Comparison of ENCODE assay signal across 17 cellular contexts in the genomic region with DNA sequence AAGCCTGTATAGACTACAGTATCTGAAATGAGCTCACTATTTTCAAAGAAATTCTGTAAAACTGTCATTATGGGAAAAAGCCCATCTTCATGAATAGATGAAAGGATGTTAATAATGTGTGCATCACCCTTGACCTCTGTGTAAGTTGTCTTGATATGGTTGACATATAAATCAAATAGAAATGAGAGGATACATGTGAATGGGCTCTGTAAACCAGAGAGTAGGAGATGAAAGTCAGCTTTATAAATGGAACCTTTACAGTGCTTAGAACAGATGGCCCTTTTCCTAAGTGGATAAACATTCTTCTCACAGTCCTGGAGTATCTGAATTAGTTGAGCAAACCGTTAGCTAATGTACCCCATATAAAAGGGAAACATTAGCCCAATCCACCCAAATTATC. TPM values are rescaled to one million over a fixed set of nuclear protein-coding genes. Genes with fewer than 3 reads are reported as not detected.
DNase-seq lines count a peak whose midpoint lies in the region; ATAC-seq and TF ChIP-seq lines count a peak whose summit lies in the region.
"Had no signal": no experiment of that assay in that cellular context is flagged by ENCODE, and none has a peak within 500 bp of the region (broad histone marks: within the 10 kb centered on the region; RNA-seq: fewer than 3 reads in every experiment).

No MANE protein-coding gene starts in this region.

- TF ChIP-seq CTCF in gastroesophageal sphincter (IDR thresholded peaks at IDR 0.05): no peak

- no peaks in the 10 kb centered on the region for H3K36me3 ChIP-seq in gastroesophageal sphincter
- H3K36me3 ChIP-seq: BE2C had no signal

- H3K27ac ChIP-seq in gastroesophageal sphincter: no peak overlapping the region

- WGBS in gastroesophageal sphincter (ENCODE audit: low coverage in 1 of 2), 2 donors: 59 to 71% methylated on average over 1 of the region's 1 CpG

- no peak for TF ChIP-seq POLR2A in gastroesophageal sphincter (IDR thresholded peaks at IDR 0.05)

- H3K9me3 ChIP-seq in gastroesophageal sphincter: no peaks in the 10 kb centered on the region
- H3K9me3 ChIP-seq: BE2C had no signal

- TF ChIP-seq EP300 in gastroesophageal sphincter (IDR thresholded peaks at IDR 0.05): no peak

- H3K4me3 ChIP-seq in gastroesophageal sphincter: no peak overlapping the region
- H3K4me3 ChIP-seq: GM12878 had no signal

- H3K27me3 ChIP-seq in gastroesophageal sphincter: no peaks in the 10 kb centered on the region

- DNase-seq in COLO829 (ENCODE audit: low spot score) (peak; percentile 91), DMS 273 (lab: John Stamatoyannopoulos, UW; ENCODE audit: unreplicated experiment) (peak; percentile 66), NCI-H1694 (lab: John Stamatoyannopoulos, UW) (peak; percentile 11), NCI-H82 (lab: John Stamatoyannopoulos, UW) (peak; percentile 87), GF-D8 (lab: John Stamatoyannopoulos, UW) (no peak)
- DNase-seq: ACHN; BE2C; C1 segment of cervical spinal cord; CD4-positive, alpha-beta T cell; DMS79; GDM1; H9; KBM-7 had no signal

- no peaks in the 10 kb centered on the region for H3K4me1 ChIP-seq in gastroesophageal sphincter
- H3K4me1 ChIP-seq: BE2C had no signal

- ATAC-seq in GM21390 (IDR thresholded peaks at IDR 0.05; ENCODE audit: unreplicated experiment): no peak
- no peak for ATAC-seq in gastroesophageal sphincter
- ATAC-seq: GM12878, HepG2 had no signal

RNA-seq across cellular contexts. Expression of gene MYLK4, which starts 57.5 kb away (rescaled TPM):
- 1 to 10 TPM in 1 of 4 donors, under 1 TPM in 3; 0.31 to 1.2 (median 0.56) TPM for total RNA-seq in gastroesophageal sphincter
